Comparison of ENCODE assay signal across 12 cellular contexts in genomic region chrX:149851864-149852263, GRCh38. TPM values are rescaled to one million over a fixed set of nuclear protein-coding genes. Genes with fewer than 3 reads are reported as not detected.
"Had no signal": no experiment of that assay in that cellular context is flagged by ENCODE, and none has a peak within 500 bp of the region (broad histone marks: within the 10 kb centered on the region; RNA-seq: fewer than 3 reads in every experiment).

No MANE protein-coding gene starts in this region.

- H3K9me3 ChIP-seq: HAP-1 had no signal

- DNase-seq: GM23248, GOT3, H7, H9, HCEC 1CT, HFFc6 had no signal

- H2AFZ ChIP-seq: GM23248, GM23338 had no signal

- H3K4me3 ChIP-seq: GM23248, GM23338, HAP-1 had no signal

- H3K9ac ChIP-seq: GM23248 had no signal

- H3K4me2 ChIP-seq: GM23338 had no signal

- H3K4me1 ChIP-seq: HAP-1 had no signal

- ATAC-seq: GM23338, HCT116 had no signal

- H3K27ac ChIP-seq: GM23248 had no signal

- FAIRE-seq: H1, H54 had no signal

- H3K36me3 ChIP-seq: HAP-1 had no signal

RNA-seq across cellular contexts. Expression of gene MAGEA8, which starts 29.1 kb away (rescaled TPM):
- total RNA-seq: GM23248, GM23338, H1, H4, H7, H9, HFFc6 had no signal
- polyA plus RNA-seq: GM23248, GM23338, H1 had no signal
